In genomic region chr6:154157082-154157481, GRCh38 we compare ENCODE assay signal across 8 cellular contexts.
A peak's percentile ranks its signal among the peaks of the same experiment; 100 is the strongest.
DNase-seq lines count a peak whose midpoint lies in the region; ATAC-seq and TF ChIP-seq lines count a peak whose summit lies in the region.

No MANE protein-coding gene starts in this region.

- peaks cover 2% of the 10 kb centered on the region for H3K36me3 Mint-ChIP-seq in T-helper 1 cell treated with Interleukin-12 subunit alpha and Interleukin-12 subunit beta and Interleukin-4 antibody, amounts not matched to agents 30 μg/mL and 1 μg/mL, for 36 hours (ENCODE audit: low read depth)
- H3K36me3 Mint-ChIP-seq in nephron progenitor cell (ENCODE audit: low read depth) (peaks cover 4% of the 10 kb centered on the region), progenitor cell of endocrine pancreas (ENCODE audit: insufficient read depth) (no peaks in the 10 kb centered on the region)

- DNase-seq in nephron progenitor cell (no peak), inferior parietal cortex (ENCODE audit: extremely low spot score) (no peak), ecto neural progenitor cell (ENCODE audit: low spot score) (no peak), dedifferentiated amniotic fluid mesenchymal stem cell (ENCODE audit: extremely low spot score) (no peak), progenitor cell of endocrine pancreas (ENCODE audit: low spot score, unreplicated experiment) (no peak)

- no peaks in the 10 kb centered on the region for H3K27me3 Mint-ChIP-seq in T-helper 1 cell treated with Interleukin-12 subunit alpha and Interleukin-12 subunit beta and Interleukin-4 antibody, amounts not matched to agents 30 μg/mL and 1 μg/mL, for 36 hours (ENCODE audit: low read depth)
- H3K27me3 Mint-ChIP-seq in nephron progenitor cell (ENCODE audit: low read depth, poor library complexity): no peaks in the 10 kb centered on the region
- H3K27me3 Mint-ChIP-seq in progenitor cell of endocrine pancreas: no peaks in the 10 kb centered on the region

- peak overlapping the region; percentile 73 for H3K4me3 Mint-ChIP-seq in T-helper 1 cell treated with Interleukin-12 subunit alpha and Interleukin-12 subunit beta and Interleukin-4 antibody, amounts not matched to agents 30 μg/mL and 1 μg/mL, for 36 hours
- no peak overlapping the region for H3K4me3 Mint-ChIP-seq in nephron progenitor cell
- H3K4me3 Mint-ChIP-seq in progenitor cell of endocrine pancreas (ENCODE audit: low read depth): no peak overlapping the region

- no peak for TF ChIP-seq CTCF in nephron progenitor cell (IDR thresholded peaks at IDR 0.05)
- no peak for TF ChIP-seq CTCF in progenitor cell of endocrine pancreas (IDR thresholded peaks at IDR 0.05; ENCODE audit: unreplicated experiment)

- ATAC-seq in GM18861 (IDR thresholded peaks at IDR 0.05; ENCODE audit: unreplicated experiment) (peak; percentile 36), GM21825 (IDR thresholded peaks at IDR 0.05; ENCODE audit: unreplicated experiment) (peak; percentile 61)

- peaks cover 29% of the 10 kb centered on the region for H3K4me1 Mint-ChIP-seq in T-helper 1 cell treated with Interleukin-12 subunit alpha and Interleukin-12 subunit beta and Interleukin-4 antibody, amounts not matched to agents 30 μg/mL and 1 μg/mL, for 36 hours (ENCODE audit: low read depth)
- H3K4me1 Mint-ChIP-seq in nephron progenitor cell (peaks cover 73% of the 10 kb centered on the region), progenitor cell of endocrine pancreas (ENCODE audit: low read depth) (no peaks in the 10 kb centered on the region)

- H3K9me3 Mint-ChIP-seq in T-helper 1 cell treated with Interleukin-12 subunit alpha and Interleukin-12 subunit beta and Interleukin-4 antibody, amounts not matched to agents 30 μg/mL and 1 μg/mL, for 36 hours: no peaks in the 10 kb centered on the region
- peaks cover 11% of the 10 kb centered on the region for H3K9me3 Mint-ChIP-seq in nephron progenitor cell
- H3K9me3 Mint-ChIP-seq in progenitor cell of endocrine pancreas (ENCODE audit: low read depth): no peaks in the 10 kb centered on the region

- H3K27ac Mint-ChIP-seq in T-helper 1 cell treated with Interleukin-12 subunit alpha and Interleukin-12 subunit beta and Interleukin-4 antibody, amounts not matched to agents 30 μg/mL and 1 μg/mL, for 36 hours: peak overlapping the region; percentile 81
- H3K27ac Mint-ChIP-seq in nephron progenitor cell (peak overlapping the region; percentile 92), progenitor cell of endocrine pancreas (no peak overlapping the region)
